In genomic region chr5:6349387-6349786, GRCh38 we compare ENCODE assay signal across 25 cellular contexts. TPM values are rescaled to one million over a fixed set of nuclear protein-coding genes. Genes with fewer than 3 reads are reported as not detected.
DNase-seq lines count a peak whose midpoint lies in the region; ATAC-seq, FAIRE-seq and TF ChIP-seq lines count a peak whose summit lies in the region.
"Had no signal": no experiment of that assay in that cellular context is flagged by ENCODE, and none has a peak within 500 bp of the region (broad histone marks: within the 10 kb centered on the region; RNA-seq: fewer than 3 reads in every experiment).

No MANE protein-coding gene starts in this region.

- no peak overlapping the region for H3K27ac ChIP-seq in neural progenitor cell
- H3K27ac ChIP-seq: BLaER1 treated with 17β-estradiol and CSF1 and Interleukin-3, amounts not matched to agents 10 nM and 100 nM; SK-N-MC had no signal

- TF ChIP-seq CTCF in neural progenitor cell (IDR thresholded peaks at IDR 0.05) = no peak

- no peaks in the 10 kb centered on the region for H3F3A ChIP-seq in neural progenitor cell (ENCODE audit: low read depth)

- H3K4me2 ChIP-seq in neural progenitor cell = no peak overlapping the region
- H3K4me2 ChIP-seq: BLaER1 treated with 17β-estradiol and CSF1 and Interleukin-3, amounts not matched to agents 10 nM and 100 nM had no signal

- no peaks in the 10 kb centered on the region for H3K36me3 ChIP-seq in neural progenitor cell
- H3K36me3 ChIP-seq: BLaER1 treated with 17β-estradiol and CSF1 and Interleukin-3, amounts not matched to agents 10 nM and 100 nM had no signal

- H3K4me1 Mint-ChIP-seq in neural progenitor cell = peaks cover 16% of the 10 kb centered on the region

- H3K36me3 Mint-ChIP-seq in neural progenitor cell = no peaks in the 10 kb centered on the region

- peak; percentile 79 for ATAC-seq in esophagus mucosa
- no peak for ATAC-seq in HG03045 (IDR thresholded peaks at IDR 0.05; ENCODE audit: unreplicated experiment)

- no peaks in the 10 kb centered on the region for H3K9me3 ChIP-seq in neural progenitor cell (ENCODE audit: low read depth)
- H3K9me3 ChIP-seq: BLaER1 treated with 17β-estradiol and CSF1 and Interleukin-3, amounts not matched to agents 10 nM and 100 nM had no signal

- H2AFZ ChIP-seq in neural progenitor cell (replicated peaks) = no peak overlapping the region

- H3K9me3 Mint-ChIP-seq in neural progenitor cell = no peaks in the 10 kb centered on the region
- H3K9me3 Mint-ChIP-seq: CD4-positive, alpha-beta T cell had no signal

- no peak overlapping the region for H3K4me3 ChIP-seq in neural progenitor cell
- H3K4me3 ChIP-seq: BLaER1 treated with 17β-estradiol and CSF1 and Interleukin-3, amounts not matched to agents 10 nM and 100 nM; SK-N-MC had no signal

- H4K20me1 ChIP-seq in neural progenitor cell (ENCODE audit: low read depth) = no peaks in the 10 kb centered on the region
- H4K20me1 ChIP-seq: BLaER1 treated with 17β-estradiol and CSF1 and Interleukin-3, amounts not matched to agents 10 nM and 100 nM had no signal

- H3K4me1 ChIP-seq in neural progenitor cell = peaks cover 9% of the 10 kb centered on the region
- H3K4me1 ChIP-seq: BLaER1 treated with 17β-estradiol and CSF1 and Interleukin-3, amounts not matched to agents 10 nM and 100 nM had no signal

- no peak overlapping the region for H3K9ac ChIP-seq in neural progenitor cell
- H3K9ac ChIP-seq: BLaER1 treated with 17β-estradiol and CSF1 and Interleukin-3, amounts not matched to agents 10 nM and 100 nM had no signal

- H3K27me3 ChIP-seq in neural progenitor cell = no peaks in the 10 kb centered on the region
- H3K27me3 ChIP-seq: BLaER1 treated with 17β-estradiol and CSF1 and Interleukin-3, amounts not matched to agents 10 nM and 100 nM had no signal

- H3K27me3 Mint-ChIP-seq in neural progenitor cell (ENCODE audit: insufficient read depth, low read depth) = peaks cover 10% of the 10 kb centered on the region
- H3K27me3 Mint-ChIP-seq: CD4-positive, alpha-beta T cell had no signal

- H3K27ac Mint-ChIP-seq in neural progenitor cell = peak overlapping the region; percentile 52
- H3K27ac Mint-ChIP-seq: CD4-positive, alpha-beta T cell had no signal

- FAIRE-seq in GM12891 (lab: Jason Lieb, UNC) = no peak
- FAIRE-seq: GM19239, H54, RCC 7860 had no signal

- DNase-seq in Daoy (ENCODE audit: low read depth) (peak; percentile 21), NCI-H226 (peak; percentile 7), neural progenitor cell (ENCODE audit: low spot score) (no peak), dedifferentiated amniotic fluid mesenchymal stem cell (ENCODE audit: extremely low spot score) (no peak), dermis blood vessel endothelial cell (no peak), GM12891 (ENCODE audit: insufficient read length, low spot score) (no peak)
- DNase-seq: CD4-positive, alpha-beta T cell; COR-L47; DMS79 treated with DMSO at 0.1 percent for 48 hours; IMR-90; KG1; MM.1S; NCI-H1694; NCI-H2029 treated with DMSO at 0.1 percent for 48 hours; NCI-H2227 treated with DMSO at 0.1 percent for 48 hours; NCI-H510A; NCI-H69; SIG-M5 had no signal

- H3K79me2 ChIP-seq in neural progenitor cell (ENCODE audit: low read depth) = no peaks in the 10 kb centered on the region

- no peak for TF ChIP-seq POLR2A in GM12891 (IDR thresholded peaks at IDR 0.05; ENCODE audit: low read depth, low read length)

- no peak overlapping the region for H3K4me3 Mint-ChIP-seq in neural progenitor cell
- H3K4me3 Mint-ChIP-seq: CD4-positive, alpha-beta T cell had no signal

TF ChIP-seq in GM12891, 5 proteins besides CTCF, POLR2A, EP300 and RAD21:
- TF ChIP-seq TAF1 (IDR thresholded peaks at IDR 0.05; ENCODE audit: low read depth, low read length) = no peak
- TF ChIP-seq SPI1 (IDR thresholded peaks at IDR 0.05; ENCODE audit: low read depth, low read length) = no peak

RNA-seq across cellular contexts. Expression of gene MED10, which starts 29.0 kb away (rescaled TPM):
- 15.1 and 20.1 TPM in 2 replicates for total RNA-seq in Daoy (2014; rRNA removed; shearing (Covaris generic))
- total RNA-seq in esophagus mucosa = 25.1 TPM
- total RNA-seq in neural progenitor cell (ENCODE audit: low replicate concordance) = 16.6 and 23.5 TPM in 2 replicates
- 10.0 and 11.6 TPM in 2 replicates for total RNA-seq in dermis blood vessel endothelial cell
- polyA plus RNA-seq in GM12891 (2012; ENCODE audit: low read depth, missing spikeins) = 57.6 TPM

Comparison
In these comparisons a context has a peak if more than half of its experiments do, and no peak if none do; other contexts are left out.
1. DNase-seq: peak in Daoy (single experiment) and NCI-H226 (single experiment); none in neural progenitor cell (single experiment), dedifferentiated amniotic fluid mesenchymal stem cell (single experiment), dermis blood vessel endothelial cell (single experiment) and GM12891 (single experiment).